In the genomic region with DNA sequence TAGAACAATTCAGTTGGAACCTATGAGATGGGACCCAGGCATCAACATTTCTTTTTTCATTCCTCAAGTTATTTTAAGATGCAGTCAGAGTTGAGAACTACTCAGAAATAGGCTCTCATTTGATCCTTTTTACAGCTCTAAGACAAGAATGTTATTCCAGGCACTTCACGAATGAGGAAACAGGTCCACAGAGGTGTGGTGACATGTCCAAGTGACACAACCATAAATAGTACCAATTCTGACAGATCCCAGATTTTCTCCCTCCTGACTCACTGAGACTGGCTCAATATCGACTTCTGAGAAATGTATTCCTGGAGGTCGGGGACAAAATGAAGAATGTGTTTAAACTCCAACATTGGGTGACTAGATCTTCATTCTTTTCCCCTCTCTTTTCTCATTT, we compare ENCODE assay signal across 14 cellular contexts.
"Had no signal": no experiment of that assay in that cellular context is flagged by ENCODE, and none has a peak within 500 bp of the region (broad histone marks: within the 10 kb centered on the region; RNA-seq: fewer than 3 reads in every experiment).

No MANE protein-coding gene starts in this region.

- H3K27ac Mint-ChIP-seq: activated CD8-positive, alpha-beta T cell treated with anti-CD3 and anti-CD28 coated beads for 36 hours; activated naive CD8-positive, alpha-beta T cell treated with anti-CD3 and anti-CD28 coated beads for 36 hours; neural progenitor cell had no signal

- H3K36me3 Mint-ChIP-seq: neural progenitor cell had no signal

- H3K9me3 ChIP-seq: pancreas, SJCRH30, upper lobe of left lung had no signal

- H3K27ac ChIP-seq: neural progenitor cell, SJCRH30 had no signal

- H3K9me3 Mint-ChIP-seq: activated CD8-positive, alpha-beta T cell treated with anti-CD3 and anti-CD28 coated beads for 36 hours; activated naive CD8-positive, alpha-beta T cell treated with anti-CD3 and anti-CD28 coated beads for 36 hours; activated T-cell treated with anti-CD3 and anti-CD28 coated beads, Interleukin-2, amount 50 U/mL, for 72 hours; neural progenitor cell had no signal

- H3K4me3 ChIP-seq: neural progenitor cell, pancreas, SJCRH30, upper lobe of left lung had no signal

- H3K36me3 ChIP-seq: SJCRH30 had no signal

- H3K27me3 ChIP-seq: neural progenitor cell, pancreas, SJCRH30, upper lobe of left lung had no signal

- H3K27me3 Mint-ChIP-seq: activated CD8-positive, alpha-beta T cell treated with anti-CD3 and anti-CD28 coated beads for 36 hours; activated naive CD8-positive, alpha-beta T cell treated with anti-CD3 and anti-CD28 coated beads for 36 hours had no signal

- H3K4me1 ChIP-seq: neural progenitor cell, SJCRH30 had no signal

- H3K4me3 Mint-ChIP-seq: activated CD8-positive, alpha-beta T cell treated with anti-CD3 and anti-CD28 coated beads for 36 hours; activated naive CD8-positive, alpha-beta T cell treated with anti-CD3 and anti-CD28 coated beads for 36 hours; activated T-cell treated with anti-CD3 and anti-CD28 coated beads, Interleukin-2, amount 50 U/mL, for 72 hours; mesothelial cell of epicardium; neural progenitor cell had no signal

- DNase-seq: activated CD8-positive, alpha-beta memory T cell treated with anti-CD3 and anti-CD28 coated beads, Interleukin-2, amount 50 U/mL, for 4 hours; activated CD8-positive, alpha-beta T cell treated with anti-CD3 and anti-CD28 coated beads for 36 hours; activated gamma-delta T cell treated with Interleukin-2 at 50 U/mL for 16 hours; activated naive CD8-positive, alpha-beta T cell treated with anti-CD3 and anti-CD28 coated beads for 36 hours; activated T-cell treated with anti-CD3 and anti-CD28 coated beads, Interleukin-2, amount 50 U/mL, for 72 hours; cortex of kidney; effector memory CD4-positive, alpha-beta T cell; pancreas; SJCRH30; small intestine; SW 1271; upper lobe of left lung had no signal

- ATAC-seq: activated CD8-positive, alpha-beta T cell treated with anti-CD3 and anti-CD28 coated beads for 36 hours; activated T-cell treated with anti-CD3 and anti-CD28 coated beads, Interleukin-2, amount 50 U/mL, for 72 hours; pancreas had no signal
